Comparison of ENCODE assay signal across 8 cellular contexts in genomic region chr20:41005361-41005729, GRCh38. TPM values are rescaled to one million over a fixed set of nuclear protein-coding genes. Genes with fewer than 3 reads are reported as not detected.
DNase-seq lines count a peak whose midpoint lies in the region; ATAC-seq and TF ChIP-seq lines count a peak whose summit lies in the region.

No MANE protein-coding gene starts in this region.

- WGBS in esophagus muscularis mucosa: 16% methylated on average over 4 of the region's 4 CpGs
- WGBS in prostate gland: 0% methylated on average over 4 of the region's 4 CpGs

- H3K9me2 ChIP-seq in OCI-LY7 (ENCODE audit: insufficient read depth, low read length): no peaks in the 10 kb centered on the region

- CTCF ChIA-PET in OCI-LY7 (lab: Charles Lee; ENCODE audit: unreplicated experiment): interaction anchor here (2.2 kb wide), 1 partner anchor 14 kb away, joined by 10 read pairs; no protein-coding TSS in a partner anchor

- H3K4me3 ChIP-seq in OCI-LY7 (ENCODE audit: low read depth, low read length, poor library complexity, severe bottlenecking) (no peak overlapping the region), esophagus muscularis mucosa (peak overlapping the region in 1 of 4 donors; percentile 20), prostate gland (no peak overlapping the region)

- TF ChIP-seq EP300 in esophagus muscularis mucosa (IDR thresholded peaks at IDR 0.05): no peak

- TF ChIP-seq POLR2A in esophagus muscularis mucosa (IDR thresholded peaks at IDR 0.05; ENCODE audit: low read depth) (no peak), prostate gland (IDR thresholded peaks at IDR 0.05) (no peak)

- H4K20me1 ChIP-seq in OCI-LY7 (ENCODE audit: insufficient read depth, low read length): no peaks in the 10 kb centered on the region

- POLR2A ChIA-PET in OCI-LY7 (lab: Charles Lee): interaction anchor here (0.5 to 11.8 kb wide), 7 partner anchors 9 to 228 kb away, joined by 3 to 302 read pairs (median 3); partner anchors contain the start of gene TOP1

- H3K27ac ChIP-seq in OCI-LY7 (ENCODE audit: low read depth, low read length, poor library complexity, severe bottlenecking) (peak overlapping the region; percentile 68), esophagus muscularis mucosa (replicated peaks in 1 of 4) (peak overlapping the region; percentile 40 to 73 (median 71)), prostate gland (peak overlapping the region; percentile 33 to 77)

- ATAC-seq in GM21825 (IDR thresholded peaks at IDR 0.05; ENCODE audit: unreplicated experiment): no peak
- ATAC-seq in HG02973 (IDR thresholded peaks at IDR 0.05; ENCODE audit: unreplicated experiment): no peak

- H2AFZ ChIP-seq in OCI-LY7 (ENCODE audit: low read length): peak overlapping the region; percentile 60; the same call in 1 of the 2 replicates

- DNase-seq in DMS53 (lab: John Stamatoyannopoulos, UW): peak; percentile 67
- no peak for DNase-seq in OCI-LY7 (ENCODE audit: low spot score)
- DNase-seq in esophagus muscularis mucosa (ENCODE audit: extremely low spot score): peak; percentile 97
- peak; percentile 94 for DNase-seq in prostate gland (ENCODE audit: low spot score)
- no peak for DNase-seq in SKM-1 treated with dmso at 0.1 percent for 144 hours (lab: John Stamatoyannopoulos, UW; ENCODE audit: unreplicated experiment)
- no peak for DNase-seq in posterior cingulate gyrus

- no peaks in the 10 kb centered on the region for H3K27me3 ChIP-seq in esophagus muscularis mucosa
- H3K27me3 ChIP-seq in prostate gland (replicated peaks; ENCODE audit: insufficient read depth): no peaks in the 10 kb centered on the region

- H3K9me3 ChIP-seq in OCI-LY7 (ENCODE audit: low read length) (peaks cover 30% of the 10 kb centered on the region), esophagus muscularis mucosa (no peaks in the 10 kb centered on the region), prostate gland (no peaks in the 10 kb centered on the region)

- H3K79me2 ChIP-seq in OCI-LY7 (ENCODE audit: insufficient read depth, low read depth, low read length): no peaks in the 10 kb centered on the region

- H3K4me1 ChIP-seq in OCI-LY7 (ENCODE audit: insufficient read depth, low read length, poor library complexity, severe bottlenecking) (peaks cover 79% of the 10 kb centered on the region), esophagus muscularis mucosa (peaks cover 28 to 48% (median 37%) of the 10 kb centered on the region in 4 donors), prostate gland (replicated peaks) (no peaks in the 10 kb centered on the region)

- no TSS peak for BruUV-seq in OCI-LY7 (replicated peaks; lab: Mats Ljungman, UMichigan)

- H3K36me3 ChIP-seq in OCI-LY7 (ENCODE audit: insufficient read depth, low read length) (peaks cover 26% of the 10 kb centered on the region), esophagus muscularis mucosa (no peaks in the 10 kb centered on the region), prostate gland (no peaks in the 10 kb centered on the region)

- intact Hi-C loops in OCI-LY7 (cut with micrococcal nuclease; ENCODE audit: unreplicated experiment) (no loop called here), esophagus muscularis mucosa (cut with DNase I) (no loop called here), prostate gland (cut with DNase I) (no loop called here), posterior cingulate gyrus (cut with DNase I) (no loop called here)

- H3K4me2 ChIP-seq in OCI-LY7 (ENCODE audit: low read length): no peak overlapping the region

- TF ChIP-seq CTCF in OCI-LY7 (conservative IDR thresholded peaks at IDR 0.05; ENCODE audit: low read length): no peak
- TF ChIP-seq CTCF in esophagus muscularis mucosa (IDR thresholded peaks at IDR 0.05): no peak
- TF ChIP-seq CTCF in prostate gland (IDR thresholded peaks at IDR 0.05): peak in 1 of 4 experiments; percentile 16

RNA-seq across cellular contexts. Expression of gene TOP1, which starts 23.3 kb away (rescaled TPM):
- total RNA-seq in OCI-LY7 (2014; rRNA removed; shearing (Covaris generic)): 44.6 and 53.0 TPM in 2 replicates
- 168 and 200 TPM in 2 replicates for total RNA-seq in OCI-LY7 (2022)
- 10 to 100 TPM; 20.2 to 28.5 (median 23.0) TPM for total RNA-seq in esophagus muscularis mucosa
- 10 to 100 TPM; 32.3 to 36.9 TPM for total RNA-seq in prostate gland

Comparison
In these comparisons a context has a peak if more than half of its experiments do, and no peak if none do; other contexts are left out.
1. DNase-seq: peak in DMS53 (single experiment), esophagus muscularis mucosa (single experiment) and prostate gland (single experiment); none in OCI-LY7 (single experiment), SKM-1 treated with dmso at 0.1 percent for 144 hours (single experiment) and posterior cingulate gyrus (0 of 10).
2. Peak in every context shown above with its lines, with median percentiles within 50 percentile points of each other: H3K27ac ChIP-seq.